Comparison of ENCODE assay signal across 2 cellular contexts in the genomic region with DNA sequence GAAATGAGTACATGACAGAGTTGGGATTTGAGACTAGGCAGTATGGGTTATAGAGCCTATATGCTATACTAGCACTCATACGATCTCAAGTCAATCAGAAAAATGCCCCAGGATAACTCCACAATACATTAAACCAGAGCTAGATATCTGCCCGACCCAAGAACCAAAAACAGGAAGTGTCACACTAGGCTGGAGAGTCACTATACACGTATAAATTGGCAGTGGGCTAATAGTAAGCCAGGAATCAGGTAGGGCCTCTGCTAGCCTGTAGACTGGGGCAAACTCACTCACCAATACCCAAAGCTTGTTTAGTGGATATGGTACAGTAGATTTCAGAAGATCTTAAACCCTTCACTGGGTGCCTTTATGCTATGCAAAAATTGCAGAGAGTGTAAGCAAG.
TF ChIP-seq lines count a peak whose summit lies in the region.

No MANE protein-coding gene starts in this region.

TF ChIP-seq in GM12878, 131 proteins besides CTCF, POLR2A, EP300 and RAD21 (continued from another document):
- TF ChIP-seq, protein P1, sequence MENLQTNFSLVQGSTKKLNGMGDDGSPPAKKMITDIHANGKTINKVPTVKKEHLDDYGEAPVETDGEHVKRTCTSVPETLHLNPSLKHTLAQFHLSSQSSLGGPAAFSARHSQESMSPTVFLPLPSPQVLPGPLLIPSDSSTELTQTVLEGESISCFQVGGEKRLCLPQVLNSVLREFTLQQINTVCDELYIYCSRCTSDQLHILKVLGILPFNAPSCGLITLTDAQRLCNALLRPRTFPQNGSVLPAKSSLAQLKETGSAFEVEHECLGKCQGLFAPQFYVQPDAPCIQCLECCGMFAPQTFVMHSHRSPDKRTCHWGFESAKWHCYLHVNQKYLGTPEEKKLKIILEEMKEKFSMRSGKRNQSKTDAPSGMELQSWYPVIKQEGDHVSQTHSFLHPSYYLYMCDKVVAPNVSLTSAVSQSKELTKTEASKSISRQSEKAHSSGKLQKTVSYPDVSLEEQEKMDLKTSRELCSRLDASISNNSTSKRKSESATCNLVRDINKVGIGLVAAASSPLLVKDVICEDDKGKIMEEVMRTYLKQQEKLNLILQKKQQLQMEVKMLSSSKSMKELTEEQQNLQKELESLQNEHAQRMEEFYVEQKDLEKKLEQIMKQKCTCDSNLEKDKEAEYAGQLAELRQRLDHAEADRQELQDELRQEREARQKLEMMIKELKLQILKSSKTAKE (IDR thresholded peaks at IDR 0.05; ENCODE audit: low read depth, poor library complexity, severe bottlenecking): no peak

TF ChIP-seq in SK-N-SH treated with all-trans-retinoic acid at 6 μM for 48 hours, 23 proteins besides CTCF, POLR2A, EP300 and RAD21 (continued from another document):
- TF ChIP-seq, protein P2, sequence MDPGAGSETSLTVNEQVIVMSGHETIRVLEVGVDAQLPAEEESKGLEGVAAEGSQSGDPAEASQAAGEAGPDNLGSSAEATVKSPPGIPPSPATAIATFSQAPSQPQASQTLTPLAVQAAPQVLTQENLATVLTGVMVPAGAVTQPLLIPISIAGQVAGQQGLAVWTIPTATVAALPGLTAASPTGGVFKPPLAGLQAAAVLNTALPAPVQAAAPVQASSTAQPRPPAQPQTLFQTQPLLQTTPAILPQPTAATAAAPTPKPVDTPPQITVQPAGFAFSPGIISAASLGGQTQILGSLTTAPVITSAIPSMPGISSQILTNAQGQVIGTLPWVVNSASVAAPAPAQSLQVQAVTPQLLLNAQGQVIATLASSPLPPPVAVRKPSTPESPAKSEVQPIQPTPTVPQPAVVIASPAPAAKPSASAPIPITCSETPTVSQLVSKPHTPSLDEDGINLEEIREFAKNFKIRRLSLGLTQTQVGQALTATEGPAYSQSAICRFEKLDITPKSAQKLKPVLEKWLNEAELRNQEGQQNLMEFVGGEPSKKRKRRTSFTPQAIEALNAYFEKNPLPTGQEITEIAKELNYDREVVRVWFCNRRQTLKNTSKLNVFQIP (CRISPR knock-in tag; IDR thresholded peaks at IDR 0.05; ENCODE audit: borderline replicate concordance, low read depth): no peak
- no peak for TF ChIP-seq ZNF70 (CRISPR knock-in tag; IDR thresholded peaks at IDR 0.05)
TF ChIP-seq in SK-N-SH treated with all-trans-retinoic acid at 6 μM for 48 hours: peak in this region for 0.
